ENCODE assay signal across 10 cellular contexts in the genomic region with DNA sequence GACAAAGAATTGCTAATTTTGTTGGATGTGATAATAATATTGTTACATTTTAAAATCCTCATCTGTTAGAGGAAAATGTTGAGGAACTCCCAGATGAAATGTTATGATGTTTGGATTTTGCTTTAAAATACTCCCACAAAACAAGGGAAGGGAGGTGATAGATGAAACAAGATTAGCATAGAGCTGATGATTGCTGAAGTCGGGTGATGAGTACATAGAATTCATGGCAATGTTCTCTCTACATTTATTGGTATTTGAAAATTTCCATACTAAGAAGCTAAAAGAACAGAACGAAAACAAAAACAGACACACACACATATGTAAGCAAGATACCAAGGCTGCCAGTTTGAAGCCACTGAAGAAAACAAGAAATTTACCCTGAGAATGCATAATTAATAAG. TPM values are rescaled to one million over a fixed set of nuclear protein-coding genes. Genes with fewer than 3 reads are reported as not detected.
DNase-seq lines count a peak whose midpoint lies in the region; ATAC-seq, FAIRE-seq and TF ChIP-seq lines count a peak whose summit lies in the region.
"Had no signal": no experiment of that assay in that cellular context is flagged by ENCODE, and none has a peak within 500 bp of the region (broad histone marks: within the 10 kb centered on the region; RNA-seq: fewer than 3 reads in every experiment).

No MANE protein-coding gene starts in this region.

- peak overlapping the region; percentile 89 to 95 (median 92) for H3K27ac ChIP-seq in transverse colon

- H3K27me3 Mint-ChIP-seq in activated naive CD4-positive, alpha-beta T cell treated with anti-CD3 and anti-CD28 coated beads, Interleukin-2, amount 50 U/mL, for 24 hours = peaks cover 4% of the 10 kb centered on the region

- H3K27ac Mint-ChIP-seq in activated naive CD4-positive, alpha-beta T cell treated with anti-CD3 and anti-CD28 coated beads, Interleukin-2, amount 50 U/mL, for 24 hours = no peak overlapping the region
- H3K27ac Mint-ChIP-seq: dendritic cell treated with granulocyte-macrophage colony-stimulating factor and Interleukin-4, amounts not matched to agents 40 ng/mL and 50 ng/mL, for 4 days had no signal

- no peaks in the 10 kb centered on the region for H3K9me3 Mint-ChIP-seq in activated naive CD4-positive, alpha-beta T cell treated with anti-CD3 and anti-CD28 coated beads, Interleukin-2, amount 50 U/mL, for 24 hours
- H3K9me3 Mint-ChIP-seq: dendritic cell treated with granulocyte-macrophage colony-stimulating factor and Interleukin-4, amounts not matched to agents 40 ng/mL and 50 ng/mL, for 4 days had no signal

- H3K4me3 ChIP-seq in bronchial epithelial cell (ENCODE audit: low read depth, low read length) = peak overlapping the region; percentile 55
- H3K4me3 ChIP-seq in transverse colon = peak overlapping the region in 3 of 4 donors; percentile 54 to 90 (median 80)

- H3K27me3 ChIP-seq in bronchial epithelial cell (ENCODE audit: control insufficient read depth, insufficient read depth, low read length) (no peaks in the 10 kb centered on the region), transverse colon (no peaks in the 10 kb centered on the region)

- no peak for ATAC-seq in HG03097 (IDR thresholded peaks at IDR 0.05; ENCODE audit: low FRiP score, unreplicated experiment)

- H3K4me1 ChIP-seq in transverse colon = peaks cover 8 to 51% (median 18%) of the 10 kb centered on the region in 4 donors

- peak overlapping the region; percentile 45 for H3K4me3 Mint-ChIP-seq in activated naive CD4-positive, alpha-beta T cell treated with anti-CD3 and anti-CD28 coated beads, Interleukin-2, amount 50 U/mL, for 24 hours
- H3K4me3 Mint-ChIP-seq: dendritic cell treated with granulocyte-macrophage colony-stimulating factor and Interleukin-4, amounts not matched to agents 40 ng/mL and 50 ng/mL, for 4 days had no signal

- no peak for TF ChIP-seq CTCF in bronchial epithelial cell (IDR thresholded peaks at IDR 0.05; ENCODE audit: insufficient read depth, low read length, severe bottlenecking)
- no peak for TF ChIP-seq CTCF in transverse colon (IDR thresholded peaks at IDR 0.05)

- in situ Hi-C loops in transverse colon (cut with MboI; ENCODE audit: low pct_ligation_motif_present in 1 of 4, low pct_unique_long_range_greater_than_20kb in 1 of 4, low sequenced_read_pairs in 3 of 4) = loop anchor here in 2 of 4 donors (10.0 kb wide), 1 partner anchor 61 kb away; no protein-coding TSS in a partner anchor

- DNase-seq in activated naive CD4-positive, alpha-beta T cell (lab: John Stamatoyannopoulos, UW) = no peak
- DNase-seq in bronchial epithelial cell (ENCODE audit: low read depth) (no peak), medulla oblongata (ENCODE audit: extremely low spot score) (peak; percentile 31), transverse colon (no peak), SW 1271 (lab: John Stamatoyannopoulos, UW) (no peak), NCI-H2107 treated with DMSO at 0.1 percent for 48 hours (lab: John Stamatoyannopoulos, UW; ENCODE audit: unreplicated experiment) (no peak)
- DNase-seq: OCI-M1 had no signal

- no peak for TF ChIP-seq EP300 in transverse colon (IDR thresholded peaks at IDR 0.05; ENCODE audit: low read depth)

- FAIRE-seq in bronchial epithelial cell (lab: Jason Lieb, UNC) = no peak

- no peaks in the 10 kb centered on the region for H3K9me3 ChIP-seq in transverse colon

- peaks cover 2% of the 10 kb centered on the region for H3K36me3 ChIP-seq in bronchial epithelial cell (ENCODE audit: control insufficient read depth, insufficient read depth, low read length)
- H3K36me3 ChIP-seq in transverse colon = no peaks in the 10 kb centered on the region

- H3K36me3 Mint-ChIP-seq in activated naive CD4-positive, alpha-beta T cell treated with anti-CD3 and anti-CD28 coated beads, Interleukin-2, amount 50 U/mL, for 24 hours = no peaks in the 10 kb centered on the region

- 44 to 53% methylated on average over 2 of the region's 2 CpGs for WGBS in transverse colon (ENCODE audit: low coverage in 1 of 2), 2 donors

- no peak for TF ChIP-seq POLR2A in transverse colon (IDR thresholded peaks at IDR 0.05)

- intact Hi-C loops in transverse colon (cut with DNase I; ENCODE audit: low total_unique reads) = loop anchor here (10.0 kb wide), 1 partner anchor 361 kb away; no protein-coding TSS in a partner anchor

- peaks cover 38% of the 10 kb centered on the region for H3K4me1 Mint-ChIP-seq in activated naive CD4-positive, alpha-beta T cell treated with anti-CD3 and anti-CD28 coated beads, Interleukin-2, amount 50 U/mL, for 24 hours

RNA-seq across cellular contexts. Expression of a gene that starts 1.6 kb away (rescaled TPM):
- total RNA-seq in bronchial epithelial cell (10.8 and 26.8 TPM in 2 replicates), transverse colon (10 to 100 TPM in 2 of 4 donors, 1 to 10 TPM in 2; 1.5 to 47.4 (median 11.2) TPM)
